20 cellular contexts compared by ENCODE assay signal in the genomic region with DNA sequence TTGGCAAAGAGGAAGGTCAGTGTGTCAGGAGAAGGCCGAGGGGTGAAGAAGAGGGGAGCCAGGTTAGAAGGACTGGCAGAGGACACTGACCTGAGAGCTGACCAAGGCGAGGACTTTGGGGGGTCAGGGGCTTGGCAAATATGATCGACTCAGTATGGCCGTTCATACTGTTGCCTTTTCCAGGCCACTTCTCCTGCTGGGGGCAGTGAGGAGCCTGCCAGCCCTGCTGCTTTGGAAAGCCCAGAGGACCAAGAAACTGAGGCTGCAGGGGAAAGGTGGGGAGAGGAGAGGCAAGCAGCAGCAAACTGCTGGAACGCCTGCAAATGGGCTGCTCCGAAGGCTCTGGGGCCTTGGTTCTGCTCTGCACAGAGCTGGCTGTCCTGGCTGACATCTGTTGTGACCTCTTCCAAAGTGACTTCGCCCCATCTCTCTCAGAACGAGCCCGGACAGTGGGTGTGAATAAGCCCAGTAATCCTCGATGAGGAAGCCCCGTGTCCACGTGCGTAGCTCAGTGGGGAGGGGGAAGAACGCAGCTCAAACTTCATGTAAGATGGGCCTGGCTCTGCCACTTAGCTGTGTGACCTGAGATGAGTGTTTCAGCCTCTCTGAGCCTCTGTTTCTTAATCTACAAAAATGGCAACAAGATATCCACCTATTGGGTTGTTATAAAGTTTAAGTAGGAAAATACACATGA.
"Had no signal": no experiment of that assay in that cellular context is flagged by ENCODE, and none has a peak within 500 bp of the region (broad histone marks: within the 10 kb centered on the region; RNA-seq: fewer than 3 reads in every experiment).

No MANE protein-coding gene starts in this region.

- H3K27ac ChIP-seq: brain microvascular endothelial cell, cardiac muscle cell had no signal

- H3K27me3 ChIP-seq: brain microvascular endothelial cell, cardiac muscle cell had no signal

- H3K4me3 ChIP-seq: cardiac muscle cell had no signal

- FAIRE-seq: RCC 7860 had no signal

- DNase-seq: activated CD4-positive, alpha-beta memory T cell treated with anti-CD3 and anti-CD28 coated beads, Interleukin-2, amount 10 ng/mL, durations not matched to agents 7 days and 5 days; activated CD4-positive, alpha-beta T cell treated with anti-CD3 and anti-CD28 coated beads, Interleukin-2, amount 10 ng/mL, durations not matched to agents 7 days and 5 days; activated CD4-positive, CD25-positive, alpha-beta regulatory T cell; activated gamma-delta T cell treated with Interleukin-2 at 50 U/mL for 16 hours; activated naive CD4-positive, alpha-beta T cell treated with anti-CD3 and anti-CD28 coated beads, Interleukin-2, amount 10 ng/mL, durations not matched to agents 7 days and 5 days; activated naive CD8-positive, alpha-beta T cell treated with anti-CD3 and anti-CD28 coated beads for 36 hours; activated T-cell treated with anti-CD3 and anti-CD28 coated beads for 4 hours; activated T-cell treated with anti-CD3 and anti-CD28 coated beads, Interleukin-2, amount 50 U/mL, for 48 hours; brain microvascular endothelial cell; Kasumi-1; NCI-H1105 treated with DMSO at 0.1 percent for 48 hours; NCI-H1436 treated with DMSO at 0.1 percent for 48 hours; NCI-H187; NCI-H2081; NCI-H524; PC-3; SHP77 treated with DMSO at 0.1 percent for 48 hours had no signal

- ATAC-seq: activated T-helper 17 cell treated with anti-CD3 and anti-CD28 coated beads, Interleukin-2, amount 50 U/mL, for 72 hours; PC-3 had no signal

- H3K36me3 ChIP-seq: brain microvascular endothelial cell, cardiac muscle cell had no signal
